ENCODE assay signal across 20 cellular contexts in the genomic region with DNA sequence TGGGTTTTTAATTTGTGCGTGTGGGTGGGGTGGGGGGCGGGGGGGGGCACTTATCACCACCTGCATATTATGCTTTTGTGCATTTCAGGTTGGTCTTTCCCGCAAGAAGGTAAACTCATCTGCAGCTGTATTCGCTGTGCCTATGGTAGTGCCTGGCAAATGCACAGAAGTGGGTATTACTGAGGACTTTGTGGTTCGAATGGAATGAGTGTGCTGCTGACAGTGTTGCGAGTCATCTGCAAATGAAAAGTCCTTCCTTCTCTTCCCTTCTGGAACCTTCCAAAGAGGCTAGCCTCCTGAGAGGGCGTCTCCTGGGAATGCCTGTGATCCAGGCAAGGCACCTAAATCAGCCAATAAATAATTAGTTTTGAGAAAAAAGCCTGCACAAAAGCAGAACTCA.
DNase-seq lines count a peak whose midpoint lies in the region; ATAC-seq and TF ChIP-seq lines count a peak whose summit lies in the region.
"Had no signal": no experiment of that assay in that cellular context is flagged by ENCODE, and none has a peak within 500 bp of the region (broad histone marks: within the 10 kb centered on the region; RNA-seq: fewer than 3 reads in every experiment).

No MANE protein-coding gene starts in this region.

- CTCF ChIA-PET in activated CD4-positive, alpha-beta memory T cell treated with anti-CD3 and anti-CD28 coated beads for 36 hours (lab: Charles Lee): interaction anchor here (1.1 to 1.3 kb wide), 2 partner anchors 20 to 24 kb away, joined by 3 read pairs; no protein-coding TSS in a partner anchor
- CTCF ChIA-PET in activated CD4-positive, alpha-beta memory T cell treated with anti-CD3 and anti-CD28 coated beads, Interleukin-2, amount 10 ng/mL, durations not matched to agents 7 days and 5 days (lab: Charles Lee): no interaction called here
- CTCF ChIA-PET in Caco-2 (lab: Charles Lee): interaction anchor here (0.5 kb wide), 1 partner anchor 534 kb away, joined by 3 read pairs; no protein-coding TSS in a partner anchor

- H3K27me3 Mint-ChIP-seq in activated CD4-positive, alpha-beta memory T cell treated with anti-CD3 and anti-CD28 coated beads for 36 hours: peaks cover 6% of the 10 kb centered on the region
- peaks cover 2% of the 10 kb centered on the region for H3K27me3 Mint-ChIP-seq in activated CD4-positive, alpha-beta memory T cell treated with anti-CD3 and anti-CD28 coated beads, Interleukin-2, amount 10 ng/mL, durations not matched to agents 7 days and 5 days
- peaks cover 10% of the 10 kb centered on the region for H3K27me3 Mint-ChIP-seq in T-helper 17 cell
- H3K27me3 Mint-ChIP-seq in Caco-2 (ENCODE audit: insufficient read depth, unreplicated experiment): no peaks in the 10 kb centered on the region

- H3K79me2 ChIP-seq in GM23248 (ENCODE audit: insufficient read depth): no peaks in the 10 kb centered on the region

- peak; percentile 51 for DNase-seq in activated CD4-positive, alpha-beta memory T cell treated with anti-CD3 and anti-CD28 coated beads for 36 hours
- DNase-seq in activated CD4-positive, alpha-beta memory T cell treated with anti-CD3 and anti-CD28 coated beads, Interleukin-2, amount 10 ng/mL, durations not matched to agents 7 days and 5 days: no peak
- DNase-seq in GM23248 (peak; percentile 2), T-helper 17 cell (no peak), kidney glomerular epithelial cell (lab: John Stamatoyannopoulos, UW) (peak; percentile 26), head of caudate nucleus (no peak), Caco-2 (no peak), NCI-H526 treated with DMSO at 0.1 percent for 48 hours (lab: John Stamatoyannopoulos, UW) (no peak)
- DNase-seq: BE2C; effector memory CD4-positive, alpha-beta T cell; esophagus squamous epithelium; Kasumi-1; natural killer cell; NCI-H1105; NCI-H2081; Peyer's patch; spleen had no signal

- no peak for TF ChIP-seq CTCF in Caco-2 (IDR thresholded peaks at IDR 0.05; ENCODE audit: insufficient read depth in 1 of 2, low read depth in 1 of 2, low read length in 1 of 2, severe bottlenecking in 1 of 2, unreplicated experiment in 1 of 2)

- no peak for ATAC-seq in T-helper 17 cell
- ATAC-seq: natural killer cell had no signal

- H3K9ac ChIP-seq in GM23248: no peak overlapping the region

- H3K9me3 Mint-ChIP-seq in activated CD4-positive, alpha-beta memory T cell treated with anti-CD3 and anti-CD28 coated beads for 36 hours: no peaks in the 10 kb centered on the region
- H3K9me3 Mint-ChIP-seq in activated CD4-positive, alpha-beta memory T cell treated with anti-CD3 and anti-CD28 coated beads, Interleukin-2, amount 10 ng/mL, durations not matched to agents 7 days and 5 days: peaks cover 7% of the 10 kb centered on the region
- H3K9me3 Mint-ChIP-seq in Caco-2 (ENCODE audit: unreplicated experiment): no peaks in the 10 kb centered on the region
- H3K9me3 Mint-ChIP-seq: natural killer cell had no signal

- H3K9me2 ChIP-seq in GM23248 (ENCODE audit: insufficient read depth): no peaks in the 10 kb centered on the region

- no peak overlapping the region for H3K27ac ChIP-seq in GM23248
- H3K27ac ChIP-seq: esophagus squamous epithelium, Peyer's patch, SK-N-MC, spleen, VCaP had no signal

- POLR2A ChIA-PET in activated CD4-positive, alpha-beta memory T cell treated with anti-CD3 and anti-CD28 coated beads for 36 hours (lab: Charles Lee): interaction anchor here (1.2 kb wide), 1 partner anchor 361 kb away, joined by 3 read pairs; no protein-coding TSS in a partner anchor
- POLR2A ChIA-PET in activated CD4-positive, alpha-beta memory T cell treated with anti-CD3 and anti-CD28 coated beads, Interleukin-2, amount 10 ng/mL, durations not matched to agents 7 days and 5 days (lab: Charles Lee): interaction anchor here (1.1 kb wide), 1 partner anchor 10 kb away, joined by 3 read pairs; no protein-coding TSS in a partner anchor
- POLR2A ChIA-PET in Caco-2 (lab: Charles Lee): no interaction called here

- H3K4me1 ChIP-seq in GM23248 (ENCODE audit: insufficient read depth) (no peaks in the 10 kb centered on the region), Caco-2 (no peaks in the 10 kb centered on the region)
- H3K4me1 ChIP-seq: BE2C, Peyer's patch, spleen had no signal

- no peaks in the 10 kb centered on the region for H3K36me3 Mint-ChIP-seq in activated CD4-positive, alpha-beta memory T cell treated with anti-CD3 and anti-CD28 coated beads for 36 hours
- no peaks in the 10 kb centered on the region for H3K36me3 Mint-ChIP-seq in activated CD4-positive, alpha-beta memory T cell treated with anti-CD3 and anti-CD28 coated beads, Interleukin-2, amount 10 ng/mL, durations not matched to agents 7 days and 5 days (ENCODE audit: low read depth)
- H3K36me3 Mint-ChIP-seq in T-helper 17 cell (ENCODE audit: low read depth): peaks cover 2% of the 10 kb centered on the region
- no peaks in the 10 kb centered on the region for H3K36me3 Mint-ChIP-seq in Caco-2 (ENCODE audit: insufficient read depth, unreplicated experiment)
- H3K36me3 Mint-ChIP-seq: mesothelial cell of epicardium, natural killer cell had no signal

- BruUV-seq in Caco-2 (replicated peaks; lab: Mats Ljungman, UMichigan): no TSS peak

- H3K4me3 Mint-ChIP-seq in activated CD4-positive, alpha-beta memory T cell treated with anti-CD3 and anti-CD28 coated beads for 36 hours: no peak overlapping the region
- H3K4me3 Mint-ChIP-seq in activated CD4-positive, alpha-beta memory T cell treated with anti-CD3 and anti-CD28 coated beads, Interleukin-2, amount 10 ng/mL, durations not matched to agents 7 days and 5 days: no peak overlapping the region
- H3K4me3 Mint-ChIP-seq in T-helper 17 cell (no peak overlapping the region), Caco-2 (ENCODE audit: unreplicated experiment) (no peak overlapping the region)
- H3K4me3 Mint-ChIP-seq: mesothelial cell of epicardium, natural killer cell had no signal

- no peak overlapping the region for H3K27ac Mint-ChIP-seq in activated CD4-positive, alpha-beta memory T cell treated with anti-CD3 and anti-CD28 coated beads for 36 hours
- H3K27ac Mint-ChIP-seq in activated CD4-positive, alpha-beta memory T cell treated with anti-CD3 and anti-CD28 coated beads, Interleukin-2, amount 10 ng/mL, durations not matched to agents 7 days and 5 days: no peak overlapping the region
- H3K27ac Mint-ChIP-seq in T-helper 17 cell: peak overlapping the region; percentile 21
- no peak overlapping the region for H3K27ac Mint-ChIP-seq in Caco-2 (ENCODE audit: unreplicated experiment)
- H3K27ac Mint-ChIP-seq: mesothelial cell of epicardium, natural killer cell had no signal

- in situ Hi-C loops in GM23248 (cut with MboI): no loop called here

- H4K20me1 ChIP-seq in GM23248 (ENCODE audit: insufficient read depth): no peaks in the 10 kb centered on the region

- H3K4me1 Mint-ChIP-seq in activated CD4-positive, alpha-beta memory T cell treated with anti-CD3 and anti-CD28 coated beads for 36 hours (ENCODE audit: low read depth): peaks cover 59% of the 10 kb centered on the region
- H3K4me1 Mint-ChIP-seq in activated CD4-positive, alpha-beta memory T cell treated with anti-CD3 and anti-CD28 coated beads, Interleukin-2, amount 10 ng/mL, durations not matched to agents 7 days and 5 days: peaks cover 38% of the 10 kb centered on the region
- H3K4me1 Mint-ChIP-seq in T-helper 17 cell (peaks cover 12% of the 10 kb centered on the region), Caco-2 (ENCODE audit: low read depth, unreplicated experiment) (no peaks in the 10 kb centered on the region)

- H3K27me3 ChIP-seq in GM23248 (replicated peaks; ENCODE audit: insufficient read depth): no peaks in the 10 kb centered on the region
- H3K27me3 ChIP-seq in Caco-2 (replicated peaks; ENCODE audit: control insufficient read depth, insufficient read depth, low read length): no peaks in the 10 kb centered on the region
- H3K27me3 ChIP-seq: BE2C, esophagus squamous epithelium, Peyer's patch, spleen had no signal

- H3F3A ChIP-seq in GM23248 (ENCODE audit: insufficient read depth): no peaks in the 10 kb centered on the region

- WGBS in GM23248 (ENCODE audit: low coverage in 1 of 2, low lambda C conversion rate in 2 of 2, missing lambda C conversion rate in 2 of 2), 2 experiments: 46 to 60% methylated on average over 5 to 7 of the region's 7 CpGs

- no peaks in the 10 kb centered on the region for H3K9me3 ChIP-seq in GM23248 (ENCODE audit: low read depth)
- H3K9me3 ChIP-seq in T-helper 17 cell (ENCODE audit: control insufficient read depth, low read length, poor library complexity, severe bottlenecking): no peaks in the 10 kb centered on the region
- no peaks in the 10 kb centered on the region for H3K9me3 ChIP-seq in Caco-2
- H3K9me3 ChIP-seq: BE2C, esophagus squamous epithelium, Peyer's patch, spleen had no signal

- no peak overlapping the region for H3K4me2 ChIP-seq in GM23248 (ENCODE audit: unreplicated experiment)

- H2AFZ ChIP-seq in GM23248: no peak overlapping the region

- H3K36me3 ChIP-seq in GM23248 (ENCODE audit: low read depth): no peaks in the 10 kb centered on the region
- H3K36me3 ChIP-seq in Caco-2 (ENCODE audit: control insufficient read depth, insufficient read depth, low read length): no peaks in the 10 kb centered on the region
- H3K36me3 ChIP-seq: BE2C, esophagus squamous epithelium, Peyer's patch, spleen had no signal

- intact Hi-C loops in activated CD4-positive, alpha-beta memory T cell treated with anti-CD3 and anti-CD28 coated beads for 36 hours (cut with micrococcal nuclease): no loop called here
- intact Hi-C loops in head of caudate nucleus (cut with DNase I): no loop called here
- intact Hi-C loops in Caco-2 (cut with micrococcal nuclease; ENCODE audit: unreplicated experiment): no loop called here

- H3K4me3 ChIP-seq in GM23248: no peak overlapping the region
- no peak overlapping the region for H3K4me3 ChIP-seq in Caco-2 (ENCODE audit: low read depth, low read length)
- H3K4me3 ChIP-seq: esophagus squamous epithelium, Peyer's patch, SK-N-MC, spleen had no signal

Comparison
In these comparisons a context has a peak if more than half of its experiments do, and no peak if none do; other contexts are left out.
1. DNase-seq: peak in activated CD4-positive, alpha-beta memory T cell treated with anti-CD3 and anti-CD28 coated beads for 36 hours (single experiment), GM23248 (single experiment) and kidney glomerular epithelial cell (single experiment); none in activated CD4-positive, alpha-beta memory T cell treated with anti-CD3 and anti-CD28 coated beads, Interleukin-2, amount 10 ng/mL, durations not matched to agents 7 days and 5 days (single experiment), T-helper 17 cell (0 of 3), head of caudate nucleus (0 of 42), Caco-2 (0 of 2) and NCI-H526 treated with DMSO at 0.1 percent for 48 hours (single experiment).